ENCODE assay signal across 1 cellular context in the genomic region with DNA sequence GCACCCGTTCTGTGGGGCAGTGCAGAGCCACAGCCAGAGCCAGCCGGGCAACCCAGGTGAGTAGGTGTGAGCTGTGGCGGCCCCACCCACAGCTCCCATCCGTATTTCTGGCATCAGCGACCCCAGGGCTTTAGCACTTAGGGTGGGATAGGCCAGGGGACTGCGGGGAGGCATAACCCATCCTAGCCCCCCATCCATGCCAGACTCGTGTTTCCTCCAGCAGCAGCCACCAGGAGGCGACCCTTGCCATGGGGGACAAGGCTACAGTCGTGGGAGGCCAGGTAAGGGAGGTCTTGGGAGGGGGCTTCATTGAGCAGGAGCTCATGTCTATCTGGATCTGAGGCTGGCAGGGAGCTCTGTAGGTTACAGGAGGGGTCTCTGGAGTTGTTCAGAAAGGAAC.
TF ChIP-seq lines count a peak whose summit lies in the region.

No MANE protein-coding gene starts in this region.

TF ChIP-seq in GM23338, 12 proteins besides CTCF, POLR2A, EP300 and RAD21 (continued from another document):
- no peak for TF ChIP-seq ZNF462 (CRISPR knock-in tag; IDR thresholded peaks at IDR 0.05)
